In genomic region chr4:114603455-114603854, GRCh38 we compare ENCODE assay signal across 9 cellular contexts. TPM values are rescaled to one million over a fixed set of nuclear protein-coding genes. Genes with fewer than 3 reads are reported as not detected.
DNase-seq lines count a peak whose midpoint lies in the region; ATAC-seq, FAIRE-seq and TF ChIP-seq lines count a peak whose summit lies in the region.
"Had no signal": no experiment of that assay in that cellular context is flagged by ENCODE, and none has a peak within 500 bp of the region (broad histone marks: within the 10 kb centered on the region; RNA-seq: fewer than 3 reads in every experiment).

No MANE protein-coding gene starts in this region.

- H2AFZ ChIP-seq in PC-3 (ENCODE audit: low read length), result no peak overlapping the region

- H3K9me3 ChIP-seq in colonic mucosa (no peaks in the 10 kb centered on the region), PC-3 (ENCODE audit: low read length) (no peaks in the 10 kb centered on the region)

- no peak for TF ChIP-seq CTCF in colonic mucosa (IDR thresholded peaks at IDR 0.05)
- TF ChIP-seq CTCF in PC-3 (conservative IDR thresholded peaks at IDR 0.05; ENCODE audit: low read depth, low read length), result no peak

- no peak for DNase-seq in GM18507 (ENCODE audit: extremely low spot score, insufficient read length, low read depth)
- DNase-seq in colonic mucosa, result no peak
- DNase-seq in activated naive CD8-positive, alpha-beta T cell treated with anti-CD3 and anti-CD28 coated beads, Interleukin-2, amount 50 U/mL, for 24 hours, result no peak
- DNase-seq in dedifferentiated amniotic fluid mesenchymal stem cell (ENCODE audit: extremely low spot score), result no peak
- DNase-seq in NCI-H2196 (lab: John Stamatoyannopoulos, UW; ENCODE audit: unreplicated experiment), result no peak
- DNase-seq in PC-3, result no peak
- DNase-seq: NCI-H2107 had no signal

- H3K4me3 ChIP-seq in colonic mucosa (no peak overlapping the region), PC-3 (ENCODE audit: low read length) (no peak overlapping the region)

- H4K20me1 ChIP-seq in PC-3 (ENCODE audit: low read length), result no peaks in the 10 kb centered on the region

- CTCF ChIA-PET in PC-3 (lab: Charles Lee), result no interaction called here

- H3K4me1 ChIP-seq in colonic mucosa (peaks cover 3% of the 10 kb centered on the region), PC-3 (ENCODE audit: insufficient read depth, low read length) (peaks cover 11% of the 10 kb centered on the region; the same call in 1 of the 2 replicates)

- peak; percentile 99 for FAIRE-seq in GM18507 (lab: Jason Lieb, UNC)

- no peak overlapping the region for H3K4me3 Mint-ChIP-seq in activated naive CD8-positive, alpha-beta T cell treated with anti-CD3 and anti-CD28 coated beads, Interleukin-2, amount 50 U/mL, for 24 hours

- H3K27ac ChIP-seq in colonic mucosa (peak overlapping the region; percentile 67), PC-3 (ENCODE audit: low read length) (no peak overlapping the region)

- no peaks in the 10 kb centered on the region for H3K27me3 ChIP-seq in colonic mucosa
- H3K27me3 ChIP-seq in PC-3 (ENCODE audit: low read length), result peaks cover 14% of the 10 kb centered on the region

- no peaks in the 10 kb centered on the region for H3K9me3 Mint-ChIP-seq in activated naive CD8-positive, alpha-beta T cell treated with anti-CD3 and anti-CD28 coated beads, Interleukin-2, amount 50 U/mL, for 24 hours

- H3F3A ChIP-seq in PC-3 (ENCODE audit: low read length, unreplicated experiment), result no peaks in the 10 kb centered on the region

- peaks cover 12% of the 10 kb centered on the region for H3K4me1 Mint-ChIP-seq in activated naive CD8-positive, alpha-beta T cell treated with anti-CD3 and anti-CD28 coated beads, Interleukin-2, amount 50 U/mL, for 24 hours

- H3K27ac Mint-ChIP-seq in activated naive CD8-positive, alpha-beta T cell treated with anti-CD3 and anti-CD28 coated beads, Interleukin-2, amount 50 U/mL, for 24 hours, result no peak overlapping the region

- no peaks in the 10 kb centered on the region for H3K36me3 Mint-ChIP-seq in activated naive CD8-positive, alpha-beta T cell treated with anti-CD3 and anti-CD28 coated beads, Interleukin-2, amount 50 U/mL, for 24 hours (ENCODE audit: low read depth)

- intact Hi-C loops in colonic mucosa (cut with DNase I) (no loop called here), PC-3 (cut with micrococcal nuclease) (no loop called here)

- H3K9ac ChIP-seq in colonic mucosa (ENCODE audit: low read depth in 2 of 2, low read length in 2 of 2), result peak overlapping the region in 1 of 2 donors; percentile 60
- H3K9ac ChIP-seq in PC-3 (ENCODE audit: low read length), result no peak overlapping the region

- H3K27me3 Mint-ChIP-seq in activated naive CD8-positive, alpha-beta T cell treated with anti-CD3 and anti-CD28 coated beads, Interleukin-2, amount 50 U/mL, for 24 hours, result peaks cover 21% of the 10 kb centered on the region

- no peaks in the 10 kb centered on the region for H3K79me2 ChIP-seq in PC-3 (ENCODE audit: low read length)

- no peak overlapping the region for H3K4me2 ChIP-seq in PC-3 (ENCODE audit: low read length)

- no TSS peak for BruUV-seq in PC-3 (replicated peaks; lab: Mats Ljungman, UMichigan)

- ATAC-seq in GM21423 (IDR thresholded peaks at IDR 0.05; ENCODE audit: unreplicated experiment) (peak; percentile 91), HG03342 (IDR thresholded peaks at IDR 0.05; ENCODE audit: unreplicated experiment) (peak; percentile 97), PC-3 (no peak)
- no peak for ATAC-seq in activated naive CD8-positive, alpha-beta T cell treated with anti-CD3 and anti-CD28 coated beads, Interleukin-2, amount 50 U/mL, for 24 hours

- no peaks in the 10 kb centered on the region for H3K9me2 ChIP-seq in PC-3 (replicated peaks; ENCODE audit: low read length)

- POLR2A ChIA-PET in PC-3 (lab: Charles Lee; ENCODE audit: unreplicated experiment), result no interaction called here

- H3K36me3 ChIP-seq in colonic mucosa (no peaks in the 10 kb centered on the region), PC-3 (ENCODE audit: low read depth, low read length) (no peaks in the 10 kb centered on the region)

RNA-seq across cellular contexts. Expression of gene UGT8, which starts 4.8 kb away (rescaled TPM):
- total RNA-seq in colonic mucosa (10 to 100 TPM; 42.8 to 54.0 TPM), PC-3 (2014; rRNA removed) (1.8 and 3.4 TPM in 2 replicates)

Comparison
In these comparisons a context has a peak if more than half of its experiments do, and no peak if none do; other contexts are left out.
1. ATAC-seq: peak in GM21423 (single experiment) and HG03342 (single experiment); none in activated naive CD8-positive, alpha-beta T cell treated with anti-CD3 and anti-CD28 coated beads, Interleukin-2, amount 50 U/mL, for 24 hours (single experiment) and PC-3 (single experiment).